Comparison of ENCODE assay signal across 23 cellular contexts in genomic region chr17:21018894-21019293, GRCh38.
"Had no signal": no experiment of that assay in that cellular context is flagged by ENCODE, and none has a peak within 500 bp of the region (broad histone marks: within the 10 kb centered on the region; RNA-seq: fewer than 3 reads in every experiment).

No MANE protein-coding gene starts in this region.

- H3K27me3 Mint-ChIP-seq: activated naive CD8-positive, alpha-beta T cell treated with anti-CD3 and anti-CD28 coated beads, Interleukin-2, amount 10 ng/mL, durations not matched to agents 7 days and 5 days; activated T-cell treated with anti-CD3 and anti-CD28 coated beads, Interleukin-2, amount 50 U/mL, for 24 hours; naive thymus-derived CD8-positive, alpha-beta T cell; stimulated activated memory B cell treated with anti-CD40 and anti-IgM and Interleukin-4, amounts not matched to agents 10 μg/mL and 1 μg/mL and 100 μg/mL, for 72 hours had no signal

- H3K9me3 Mint-ChIP-seq: activated naive CD4-positive, alpha-beta T cell treated with anti-CD3 and anti-CD28 coated beads for 36 hours; activated naive CD8-positive, alpha-beta T cell treated with anti-CD3 and anti-CD28 coated beads, Interleukin-2, amount 10 ng/mL, durations not matched to agents 7 days and 5 days; activated T-cell treated with anti-CD3 and anti-CD28 coated beads, Interleukin-2, amount 50 U/mL, for 24 hours; naive thymus-derived CD8-positive, alpha-beta T cell; stimulated activated memory B cell treated with anti-CD40 and anti-IgM and Interleukin-4, amounts not matched to agents 10 μg/mL and 1 μg/mL and 100 μg/mL, for 72 hours had no signal

- FAIRE-seq: bronchial epithelial cell, kidney had no signal

- H3K4me2 ChIP-seq: smooth muscle cell had no signal

- H3K27ac ChIP-seq: lower lobe of right lung, ovary, upper lobe of left lung had no signal

- H3K36me3 ChIP-seq: ovary had no signal

- H3K4me3 Mint-ChIP-seq: activated naive CD4-positive, alpha-beta T cell treated with anti-CD3 and anti-CD28 coated beads for 36 hours; activated naive CD8-positive, alpha-beta T cell treated with anti-CD3 and anti-CD28 coated beads, Interleukin-2, amount 10 ng/mL, durations not matched to agents 7 days and 5 days; activated T-cell treated with anti-CD3 and anti-CD28 coated beads, Interleukin-2, amount 50 U/mL, for 24 hours; naive thymus-derived CD8-positive, alpha-beta T cell; stimulated activated memory B cell treated with anti-CD40 and anti-IgM and Interleukin-4, amounts not matched to agents 10 μg/mL and 1 μg/mL and 100 μg/mL, for 72 hours had no signal

- H3K9me3 ChIP-seq: lower lobe of right lung, ovary, upper lobe of left lung had no signal

- ATAC-seq: lower lobe of right lung; naive thymus-derived CD8-positive, alpha-beta T cell; sciatic nerve; SK-N-SH treated with all-trans-retinoic acid at 6 μM for 48 hours; stimulated activated memory B cell treated with anti-CD40 and anti-IgM and Interleukin-4, amounts not matched to agents 10 μg/mL and 1 μg/mL and 100 μg/mL, for 72 hours had no signal

- H3K27ac Mint-ChIP-seq: activated naive CD4-positive, alpha-beta T cell treated with anti-CD3 and anti-CD28 coated beads for 36 hours; activated naive CD8-positive, alpha-beta T cell treated with anti-CD3 and anti-CD28 coated beads, Interleukin-2, amount 10 ng/mL, durations not matched to agents 7 days and 5 days; activated T-cell treated with anti-CD3 and anti-CD28 coated beads, Interleukin-2, amount 50 U/mL, for 24 hours; stimulated activated memory B cell treated with anti-CD40 and anti-IgM and Interleukin-4, amounts not matched to agents 10 μg/mL and 1 μg/mL and 100 μg/mL, for 72 hours had no signal

- H3K4me3 ChIP-seq: lower lobe of right lung, ovary, smooth muscle cell, upper lobe of left lung had no signal

- H3K27me3 ChIP-seq: ovary, upper lobe of left lung had no signal

- DNase-seq: activated CD4-positive, alpha-beta T cell treated with anti-CD3 and anti-CD28 coated beads for 1 hour; activated CD4-positive, alpha-beta T cell treated with anti-CD3 and anti-CD28 coated beads, Interleukin-2, amount 50 U/mL, for 1 hour; activated CD8-positive, alpha-beta memory T cell treated with anti-CD3 and anti-CD28 coated beads for 24 hours; activated CD8-positive, alpha-beta memory T cell treated with anti-CD3 and anti-CD28 coated beads, Interleukin-2, amount 50 U/mL, for 4 hours; activated effector memory CD4-positive, alpha-beta T cell treated with Interleukin-2 at 50 U/mL for 16 hours; activated naive CD4-positive, alpha-beta T cell treated with anti-CD3 and anti-CD28 coated beads for 36 hours; activated naive CD8-positive, alpha-beta T cell treated with anti-CD3 and anti-CD28 coated beads, Interleukin-2, amount 10 ng/mL, durations not matched to agents 7 days and 5 days; activated T-cell treated with anti-CD3 and anti-CD28 coated beads, Interleukin-2, amount 50 U/mL, for 24 hours; amniotic stem cell; cerebellar nuclear complex; cortex of kidney; foreskin fibroblast; kidney; lower lobe of right lung; naive thymus-derived CD8-positive, alpha-beta T cell; ovary; stimulated activated CD4-positive, alpha-beta T cell treated with anti-CD3 and anti-CD28 coated beads, Interleukin-15, amount 100 ng/mL, for 24 hours; upper lobe of left lung had no signal
